ENCODE assay signal across 9 cellular contexts in genomic region chr17:21278304-21279197, GRCh38. TPM values are rescaled to one million over a fixed set of nuclear protein-coding genes. Genes with fewer than 3 reads are reported as not detected.
DNase-seq lines count a peak whose midpoint lies in the region; ATAC-seq and TF ChIP-seq lines count a peak whose summit lies in the region.
"Had no signal": no experiment of that assay in that cellular context is flagged by ENCODE, and none has a peak within 500 bp of the region (broad histone marks: within the 10 kb centered on the region; RNA-seq: fewer than 3 reads in every experiment).

No MANE protein-coding gene starts in this region.

- H3K27me3 ChIP-seq in mammary epithelial cell (ENCODE audit: insufficient read depth, low read length), result no peaks in the 10 kb centered on the region
- no peaks in the 10 kb centered on the region for H3K27me3 ChIP-seq in stomach

- no peak overlapping the region for H3K27ac Mint-ChIP-seq in MCF 10A (ENCODE audit: low read depth, unreplicated experiment)
- peak overlapping the region; percentile 3 for H3K27ac Mint-ChIP-seq in activated B cell treated with CpG ODN at 0.5 μM for 24 hours

- H3K36me3 ChIP-seq in mammary epithelial cell (ENCODE audit: insufficient read depth, low read length) (no peaks in the 10 kb centered on the region), stomach (no peaks in the 10 kb centered on the region)

- in situ Hi-C loops in mammary epithelial cell (cut with MboI; ENCODE audit: low sequenced_read_pairs in 2 of 2), result no loop called here
- in situ Hi-C loops in GM13976 (cut with MboI; ENCODE audit: low sequenced_read_pairs, unreplicated experiment), result loop anchor here (25.0 kb wide), 2 partner anchors 159 to 234 kb away; no protein-coding TSS in a partner anchor

- ATAC-seq in activated B cell treated with CpG ODN at 0.5 μM for 24 hours (ENCODE audit: low read depth) (no peak), HG02610 (IDR thresholded peaks at IDR 0.05; ENCODE audit: unreplicated experiment) (no peak)

- H3K27me3 Mint-ChIP-seq in MCF 10A (ENCODE audit: insufficient read depth, unreplicated experiment), result no peaks in the 10 kb centered on the region
- no peaks in the 10 kb centered on the region for H3K27me3 Mint-ChIP-seq in activated B cell treated with CpG ODN at 0.5 μM for 24 hours

- H2AFZ ChIP-seq in mammary epithelial cell (ENCODE audit: low read depth, low read length), result no peak overlapping the region

- H3K27ac ChIP-seq in mammary epithelial cell (ENCODE audit: insufficient read depth, low read depth, low read length), result no peak overlapping the region
- H3K27ac ChIP-seq in stomach, result peak overlapping the region in 3 of 5 donors; percentile 63 to 74 (median 68)

- H3K9me3 ChIP-seq in mammary epithelial cell (replicated peaks; ENCODE audit: insufficient read depth, low read length), result no peaks in the 10 kb centered on the region
- H3K9me3 ChIP-seq in stomach, result no peaks in the 10 kb centered on the region
- H3K9me3 ChIP-seq: Caco-2 had no signal

- CTCF ChIA-PET in MCF 10A (lab: Yijun Ruan, JAX) (interaction anchor here (0.7 to 5.8 kb wide), 30 partner anchors 8 to 455 kb away, joined by 3 to 52 read pairs (median 4); partner anchors contain the start of gene DHRS7B), mammary epithelial cell (lab: Charles Lee; ENCODE audit: low non-redundant PET) (no interaction called here), activated B cell treated with CpG ODN at 0.5 μM for 24 hours (lab: Charles Lee) (interaction anchor here (1.4 to 7.8 kb wide), 6 partner anchors 10 to 235 kb away, joined by 5 to 81 read pairs (median 7); no protein-coding TSS in a partner anchor), HEK293T (lab: Yijun Ruan, JAX) (interaction anchor here (0.7 to 1.8 kb wide), 2 partner anchors 109 to 159 kb away, joined by 3 to 4 read pairs; no protein-coding TSS in a partner anchor)

- no peak overlapping the region for H3K4me2 ChIP-seq in mammary epithelial cell (ENCODE audit: insufficient read depth, low read depth, low read length)

- BruUV-seq in MCF 10A (replicated peaks; lab: Mats Ljungman, UMichigan), result no TSS peak
- BruUV-seq in mammary epithelial cell (replicated peaks; lab: Mats Ljungman, UMichigan), result no TSS peak

- H3K4me3 ChIP-seq in mammary epithelial cell (replicated peaks in 1 of 3; ENCODE audit: insufficient read depth in 1 of 3, low read depth in 2 of 3, low read length in 3 of 3) (no peak overlapping the region), fibroblast of the aortic adventitia (ENCODE audit: low read depth, low read length) (no peak overlapping the region), stomach (no peak overlapping the region)

- dilution Hi-C loops in mammary epithelial cell (cut with HindIII; ENCODE audit: low sequenced_read_pairs), result loop anchor here (5.0 kb wide), 2 partner anchors 66 to 161 kb away; partner anchors contain the start of gene TMEM11

- H4K20me1 ChIP-seq in mammary epithelial cell (ENCODE audit: insufficient read depth, low read length), result no peaks in the 10 kb centered on the region

- H3K9me3 Mint-ChIP-seq in MCF 10A (ENCODE audit: unreplicated experiment) (no peaks in the 10 kb centered on the region), activated B cell treated with CpG ODN at 0.5 μM for 24 hours (no peaks in the 10 kb centered on the region)

- DNase-seq in MCF 10A (ENCODE audit: unreplicated experiment) (peak; percentile 55), mammary epithelial cell (no peak), activated B cell treated with CpG ODN at 0.5 μM for 24 hours (no peak), fibroblast of the aortic adventitia (ENCODE audit: low read depth) (peak; percentile 72), stomach (peak; percentile 87), GM13976 (ENCODE audit: low spot score) (no peak), HEK293T (ENCODE audit: extremely low spot score) (no peak)
- DNase-seq: Caco-2 had no signal

- WGBS in mammary epithelial cell (ENCODE audit: low coverage, missing lambda C conversion rate), result 48% methylated on average over 10 of the region's 11 CpGs
- WGBS in stomach, 5 donors, result 48 to 64% (median 54%) methylated on average over 11 of the region's 11 CpGs

- H3K4me1 Mint-ChIP-seq in MCF 10A (ENCODE audit: insufficient read depth, unreplicated experiment) (peaks cover 33% of the 10 kb centered on the region), activated B cell treated with CpG ODN at 0.5 μM for 24 hours (peaks cover 58% of the 10 kb centered on the region)

- H3K36me3 Mint-ChIP-seq in MCF 10A (ENCODE audit: insufficient read depth, unreplicated experiment) (no peaks in the 10 kb centered on the region), activated B cell treated with CpG ODN at 0.5 μM for 24 hours (ENCODE audit: low read depth) (no peaks in the 10 kb centered on the region)

- no peak overlapping the region for H3K4me3 Mint-ChIP-seq in MCF 10A (ENCODE audit: unreplicated experiment)
- H3K4me3 Mint-ChIP-seq in activated B cell treated with CpG ODN at 0.5 μM for 24 hours, result no peak overlapping the region

- POLR2A ChIA-PET in MCF 10A (lab: Yijun Ruan, JAX) (interaction anchor here (1.1 to 1.6 kb wide), 2 partner anchors 9 to 65 kb away, joined by 3 to 5 read pairs; no protein-coding TSS in a partner anchor), activated B cell treated with CpG ODN at 0.5 μM for 24 hours (lab: Charles Lee) (interaction anchor here (1.9 to 3.4 kb wide), 3 partner anchors 9 to 235 kb away, joined by 6 to 54 read pairs (median 11); partner anchors contain the start of gene USP22), HEK293T (lab: Yijun Ruan, JAX) (interaction anchor here (1.2 kb wide), 1 partner anchor 25 kb away, joined by 3 read pairs; the partner anchor contains the start of gene NATD1)

- H3K4me1 ChIP-seq in mammary epithelial cell (ENCODE audit: insufficient read depth, low read length), result peaks cover 25% of the 10 kb centered on the region
- peaks cover 30 to 67% (median 53%) of the 10 kb centered on the region in 4 donors for H3K4me1 ChIP-seq in stomach

- H3K79me2 ChIP-seq in mammary epithelial cell (ENCODE audit: insufficient read depth, low read length), result no peaks in the 10 kb centered on the region

- no peak overlapping the region for H3K9ac ChIP-seq in mammary epithelial cell (ENCODE audit: insufficient read depth, low read length)

- TF ChIP-seq CTCF in MCF 10A (IDR thresholded peaks at IDR 0.05; ENCODE audit: unreplicated experiment) (no peak), mammary epithelial cell (conservative IDR thresholded peaks at IDR 0.05 in 1 of 2, IDR thresholded peaks at IDR 0.05 in 1 of 2; ENCODE audit: extremely low read depth in 1 of 2, insufficient read depth in 1 of 2, low read depth in 1 of 2, low read length in 2 of 2) (peak in 1 of 2 donors; percentile 26), activated B cell treated with CpG ODN at 0.5 μM for 24 hours (IDR thresholded peaks at IDR 0.05) (no peak), fibroblast of the aortic adventitia (IDR thresholded peaks at IDR 0.05; ENCODE audit: insufficient read depth, low read length) (peak; percentile 21), stomach (IDR thresholded peaks at IDR 0.05) (peak in 1 of 7 experiments; percentile 42), GM13976 (IDR thresholded peaks at IDR 0.05; ENCODE audit: borderline replicate concordance, control extremely low read depth, extremely low read depth, insufficient read depth, missing control alignments) (no peak)

- intact Hi-C loops in MCF 10A (cut with micrococcal nuclease) (no loop called here), mammary epithelial cell (cut with micrococcal nuclease) (no loop called here), activated B cell treated with CpG ODN at 0.5 μM for 24 hours (cut with micrococcal nuclease) (no loop called here), stomach (cut with DNase I; ENCODE audit: low total_unique reads) (loop anchor here (10.0 kb wide), 1 partner anchor 154 kb away; the partner anchor contains the start of gene DHRS7B)

- no peak for TF ChIP-seq POLR2A in stomach (IDR thresholded peaks at IDR 0.05)

- TF ChIP-seq EP300 in stomach (IDR thresholded peaks at IDR 0.05), result no peak

TF ChIP-seq in HEK293T, 16 proteins besides CTCF, POLR2A, EP300 and RAD21 (continues in another document):
- TF ChIP-seq CTBP1 (IDR thresholded peaks at IDR 0.05; ENCODE audit: borderline replicate concordance) (no peak), L3MBTL2 (conservative IDR thresholded peaks at IDR 0.05) (no peak), BHLHE40 (IDR thresholded peaks at IDR 0.05; ENCODE audit: borderline replicate concordance) (no peak), ZNF384 (IDR thresholded peaks at IDR 0.05) (no peak), PKNOX1 (IDR thresholded peaks at IDR 0.05) (no peak), FOXK2 (IDR thresholded peaks at IDR 0.05) (no peak), TARDBP (IDR thresholded peaks at IDR 0.05) (no peak), ARNT (IDR thresholded peaks at IDR 0.05) (no peak), SP1 (IDR thresholded peaks at IDR 0.05) (no peak), FOXM1 (IDR thresholded peaks at IDR 0.05; ENCODE audit: borderline replicate concordance) (no peak), ELF4 (IDR thresholded peaks at IDR 0.05) (no peak), LEF1 (IDR thresholded peaks at IDR 0.05; ENCODE audit: borderline replicate concordance) (no peak), NFRKB (IDR thresholded peaks at IDR 0.05) (no peak), FOXA1 (IDR thresholded peaks at IDR 0.05) (no peak)

RNA-seq across cellular contexts. Expression of gene MAP2K3, which starts 6.0 kb away (rescaled TPM):
- 25.7 and 45.2 TPM in 2 replicates for total RNA-seq in MCF 10A (2022)
- 10 to 100 TPM; 14.2 to 57.6 TPM for total RNA-seq in mammary epithelial cell
- 49.5 TPM for polyA plus RNA-seq in mammary epithelial cell
- polyA minus RNA-seq in mammary epithelial cell, result 80.6 TPM
- total RNA-seq in activated B cell treated with CpG ODN at 0.5 μM for 24 hours, result 75.1 and 81.1 TPM in 2 replicates
- 22.9 and 24.5 TPM in 2 replicates for total RNA-seq in fibroblast of the aortic adventitia (ENCODE audit: low replicate concordance)
- total RNA-seq in stomach, result 100 to 1,000 TPM in 1 of 5 donors, 10 to 100 TPM in 4; 22.6 to 101 (median 66.2) TPM
- 10 to 100 TPM; 27.8 to 41.2 (median 40.6) TPM for polyA plus RNA-seq in stomach

RNA-seq across cellular contexts. Expression of gene NATD1, which starts 25.3 kb away (rescaled TPM):
- 2.3 and 2.5 TPM in 2 replicates for total RNA-seq in MCF 10A (2022)
- 10 to 100 TPM in 1 of 2 donors, 1 to 10 TPM in 1; 6.1 to 10.8 TPM for total RNA-seq in mammary epithelial cell
- 2.8 TPM for polyA plus RNA-seq in mammary epithelial cell
- 4.4 TPM for polyA minus RNA-seq in mammary epithelial cell
- total RNA-seq in activated B cell treated with CpG ODN at 0.5 μM for 24 hours, result 1.5 and 1.7 TPM in 2 replicates
- total RNA-seq in fibroblast of the aortic adventitia (ENCODE audit: low replicate concordance), result 3.1 and 4.4 TPM in 2 replicates
- 1 to 10 TPM; 2.2 to 9.0 (median 3.8) TPM for total RNA-seq in stomach
- polyA plus RNA-seq in stomach, result 1 to 10 TPM; 2.2 to 6.7 (median 4.9) TPM

Comparison
In these comparisons a context has a peak if more than half of its experiments do, and no peak if none do; other contexts are left out.
1. DNase-seq: peak in MCF 10A (single experiment), fibroblast of the aortic adventitia (single experiment) and stomach (single experiment); none in mammary epithelial cell (single experiment), activated B cell treated with CpG ODN at 0.5 μM for 24 hours (single experiment), GM13976 (single experiment) and HEK293T (single experiment).